22 cellular contexts compared by ENCODE assay signal in the genomic region with DNA sequence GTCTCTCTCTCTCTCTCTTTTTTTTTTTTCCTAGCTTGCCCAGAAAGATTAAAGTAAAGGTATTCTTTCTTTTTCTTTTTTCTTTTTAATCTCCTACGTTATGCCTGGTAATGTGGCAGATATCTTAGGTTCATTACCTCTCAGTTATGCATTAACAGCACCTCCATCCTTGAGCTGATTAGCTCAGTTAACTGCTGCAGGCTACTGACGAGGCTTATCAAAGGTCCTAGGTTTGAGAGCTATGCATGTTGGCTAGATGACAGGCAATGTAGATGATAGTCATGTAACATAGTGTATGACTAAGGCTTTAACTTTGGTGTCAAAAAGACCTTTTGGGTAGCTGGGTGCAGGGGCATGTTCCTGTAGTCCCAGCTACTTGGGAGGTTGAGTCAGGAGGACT.
"Had no signal": no experiment of that assay in that cellular context is flagged by ENCODE, and none has a peak within 500 bp of the region (broad histone marks: within the 10 kb centered on the region; RNA-seq: fewer than 3 reads in every experiment).

No MANE protein-coding gene starts in this region.

- H3K4me1 ChIP-seq: thyroid gland had no signal

- H3K4me3 ChIP-seq: left lung, sigmoid colon, spleen, thyroid gland had no signal

- ATAC-seq: activated T-cell treated with anti-CD3 and anti-CD28 coated beads, Interleukin-2, amount 50 U/mL, for 72 hours; left lung; stimulated activated naive B cell treated with anti-CD40 and anti-IgM and Interleukin-4, amounts not matched to agents 10 μg/mL and 1 μg/mL and 100 μg/mL, for 72 hours had no signal

- DNase-seq: activated CD4-positive, alpha-beta T cell treated with anti-CD3 and anti-CD28 coated beads, Interleukin-2, amount 50 U/mL, for 1 hour; activated CD4-positive, CD25-positive, alpha-beta regulatory T cell treated with anti-CD3 and anti-CD28 coated beads, Interleukin-2, amount 50 U/mL, for 72 hours; activated CD8-positive, alpha-beta memory T cell treated with anti-CD3 and anti-CD28 coated beads, Interleukin-2, amount 50 U/mL, for 4 hours; activated effector memory CD4-positive, alpha-beta T cell treated with anti-CD3 and anti-CD28 coated beads, Interleukin-2, amount 50 U/mL, for 16 hours; activated naive CD4-positive, alpha-beta T cell treated with anti-CD3 and anti-CD28 coated beads, Interleukin-2, amount 50 U/mL, for 16 hours; activated T-cell treated with anti-CD3 and anti-CD28 coated beads, Interleukin-2, amount 50 U/mL, for 72 hours; aorta; effector memory CD4-positive, alpha-beta T cell; foreskin fibroblast; hypothalamus; islet precursor cell; left lung; sigmoid colon; spleen; stimulated activated CD4-positive, alpha-beta T cell treated with anti-CD3 and anti-CD28 coated beads, Interleukin-4, amount 100 ng/mL, for 4 hours; stimulated activated naive B cell treated with anti-CD40 and anti-IgM and Interleukin-4, amounts not matched to agents 10 μg/mL and 1 μg/mL and 100 μg/mL, for 72 hours; SW 1271; T-helper 2 cell; thyroid gland had no signal

- H3K27me3 ChIP-seq: left lung, sigmoid colon, spleen, thyroid gland had no signal

- H3K9me3 Mint-ChIP-seq: activated T-cell treated with anti-CD3 and anti-CD28 coated beads, Interleukin-2, amount 50 U/mL, for 72 hours; dendritic cell treated with granulocyte-macrophage colony-stimulating factor and Interleukin-4, amounts not matched to agents 40 ng/mL and 50 ng/mL, for 4 days; neural crest cell; stimulated activated naive B cell treated with anti-CD40 and anti-IgM and Interleukin-4, amounts not matched to agents 10 μg/mL and 1 μg/mL and 100 μg/mL, for 72 hours had no signal

- H3K4me3 Mint-ChIP-seq: activated T-cell treated with anti-CD3 and anti-CD28 coated beads, Interleukin-2, amount 50 U/mL, for 72 hours; dendritic cell treated with granulocyte-macrophage colony-stimulating factor and Interleukin-4, amounts not matched to agents 40 ng/mL and 50 ng/mL, for 4 days; neural crest cell; stimulated activated naive B cell treated with anti-CD40 and anti-IgM and Interleukin-4, amounts not matched to agents 10 μg/mL and 1 μg/mL and 100 μg/mL, for 72 hours had no signal

- H3K27me3 Mint-ChIP-seq: dendritic cell treated with granulocyte-macrophage colony-stimulating factor and Interleukin-4, amounts not matched to agents 40 ng/mL and 50 ng/mL, for 4 days; stimulated activated naive B cell treated with anti-CD40 and anti-IgM and Interleukin-4, amounts not matched to agents 10 μg/mL and 1 μg/mL and 100 μg/mL, for 72 hours had no signal

- H3K27ac ChIP-seq: left lung, sigmoid colon, spleen, thyroid gland, VCaP had no signal

- H3K27ac Mint-ChIP-seq: activated T-cell treated with anti-CD3 and anti-CD28 coated beads, Interleukin-2, amount 50 U/mL, for 72 hours; dendritic cell treated with granulocyte-macrophage colony-stimulating factor and Interleukin-4, amounts not matched to agents 40 ng/mL and 50 ng/mL, for 4 days; stimulated activated naive B cell treated with anti-CD40 and anti-IgM and Interleukin-4, amounts not matched to agents 10 μg/mL and 1 μg/mL and 100 μg/mL, for 72 hours had no signal

- H3K36me3 ChIP-seq: left lung, sigmoid colon, spleen, thyroid gland had no signal

- H3K9me3 ChIP-seq: left lung, sigmoid colon, spleen, thyroid gland had no signal
